Comparison of ENCODE assay signal across 9 cellular contexts in genomic region chr2:113376935-113377445, GRCh38.
DNase-seq lines count a peak whose midpoint lies in the region; ATAC-seq and TF ChIP-seq lines count a peak whose summit lies in the region.
"Had no signal": no experiment of that assay in that cellular context is flagged by ENCODE, and none has a peak within 500 bp of the region (broad histone marks: within the 10 kb centered on the region; RNA-seq: fewer than 3 reads in every experiment).

No MANE protein-coding gene starts in this region.

- peaks cover 10% of the 10 kb centered on the region for H3K4me1 Mint-ChIP-seq in activated CD8-positive, alpha-beta T cell treated with anti-CD3 and anti-CD28 coated beads for 36 hours (ENCODE audit: low read depth)
- peaks cover 17% of the 10 kb centered on the region for H3K4me1 Mint-ChIP-seq in activated CD8-positive, alpha-beta T cell treated with anti-CD3 and anti-CD28 coated beads, Interleukin-2, amount 10 ng/mL, durations not matched to agents 7 days and 5 days (ENCODE audit: low read depth)
- peaks cover 30 to 70% of the 10 kb centered on the region in 2 donors for H3K4me1 Mint-ChIP-seq in stimulated activated naive B cell treated with anti-CD40 and anti-IgM and Interleukin-4, amounts not matched to agents 10 μg/mL and 1 μg/mL and 100 μg/mL, for 72 hours

- H3K36me3 Mint-ChIP-seq in activated CD8-positive, alpha-beta T cell treated with anti-CD3 and anti-CD28 coated beads for 36 hours (ENCODE audit: low read depth) = no peaks in the 10 kb centered on the region
- H3K36me3 Mint-ChIP-seq in activated CD8-positive, alpha-beta T cell treated with anti-CD3 and anti-CD28 coated beads, Interleukin-2, amount 10 ng/mL, durations not matched to agents 7 days and 5 days (ENCODE audit: low read depth) = no peaks in the 10 kb centered on the region
- peaks cover 21 to 31% of the 10 kb centered on the region in 2 donors for H3K36me3 Mint-ChIP-seq in stimulated activated naive B cell treated with anti-CD40 and anti-IgM and Interleukin-4, amounts not matched to agents 10 μg/mL and 1 μg/mL and 100 μg/mL, for 72 hours

- H3K4me3 Mint-ChIP-seq in activated CD8-positive, alpha-beta T cell treated with anti-CD3 and anti-CD28 coated beads for 36 hours = no peak overlapping the region
- no peak overlapping the region for H3K4me3 Mint-ChIP-seq in activated CD8-positive, alpha-beta T cell treated with anti-CD3 and anti-CD28 coated beads, Interleukin-2, amount 10 ng/mL, durations not matched to agents 7 days and 5 days
- peak overlapping the region; percentile 54 to 59 for H3K4me3 Mint-ChIP-seq in stimulated activated naive B cell treated with anti-CD40 and anti-IgM and Interleukin-4, amounts not matched to agents 10 μg/mL and 1 μg/mL and 100 μg/mL, for 72 hours

- H3K27ac Mint-ChIP-seq in activated CD8-positive, alpha-beta T cell treated with anti-CD3 and anti-CD28 coated beads for 36 hours = peak overlapping the region; percentile 63
- no peak overlapping the region for H3K27ac Mint-ChIP-seq in activated CD8-positive, alpha-beta T cell treated with anti-CD3 and anti-CD28 coated beads, Interleukin-2, amount 10 ng/mL, durations not matched to agents 7 days and 5 days
- H3K27ac Mint-ChIP-seq in stimulated activated naive B cell treated with anti-CD40 and anti-IgM and Interleukin-4, amounts not matched to agents 10 μg/mL and 1 μg/mL and 100 μg/mL, for 72 hours = peak overlapping the region; percentile 97

- TF ChIP-seq CTCF in activated CD8-positive, alpha-beta T cell treated with anti-CD3 and anti-CD28 coated beads for 36 hours (IDR thresholded peaks at IDR 0.05) = no peak

- no peak for DNase-seq in activated CD8-positive, alpha-beta T cell treated with anti-CD3 and anti-CD28 coated beads for 36 hours
- DNase-seq in activated CD8-positive, alpha-beta T cell treated with anti-CD3 and anti-CD28 coated beads, Interleukin-2, amount 10 ng/mL, durations not matched to agents 7 days and 5 days = no peak
- peak; percentile 42 for DNase-seq in stimulated activated naive B cell treated with anti-CD40 and anti-IgM and Interleukin-4, amounts not matched to agents 10 μg/mL and 1 μg/mL and 100 μg/mL, for 72 hours
- DNase-seq in glomerular visceral epithelial cell (ENCODE audit: extremely low spot score) (no peak), DMS114 treated with DMSO at 0.1 percent for 48 hours (lab: John Stamatoyannopoulos, UW; ENCODE audit: unreplicated experiment) (no peak), DMS79 (lab: John Stamatoyannopoulos, UW) (no peak)
- DNase-seq: Karpas-422 had no signal

- H3K9me3 Mint-ChIP-seq in activated CD8-positive, alpha-beta T cell treated with anti-CD3 and anti-CD28 coated beads for 36 hours = no peaks in the 10 kb centered on the region
- H3K9me3 Mint-ChIP-seq in activated CD8-positive, alpha-beta T cell treated with anti-CD3 and anti-CD28 coated beads, Interleukin-2, amount 10 ng/mL, durations not matched to agents 7 days and 5 days (ENCODE audit: insufficient read depth) = no peaks in the 10 kb centered on the region
- peaks cover 7 to 20% of the 10 kb centered on the region in 2 donors for H3K9me3 Mint-ChIP-seq in stimulated activated naive B cell treated with anti-CD40 and anti-IgM and Interleukin-4, amounts not matched to agents 10 μg/mL and 1 μg/mL and 100 μg/mL, for 72 hours

- intact Hi-C loops in activated CD8-positive, alpha-beta T cell treated with anti-CD3 and anti-CD28 coated beads for 36 hours (cut with micrococcal nuclease) = no loop called here

- CTCF ChIA-PET in activated CD8-positive, alpha-beta T cell treated with anti-CD3 and anti-CD28 coated beads for 36 hours (lab: Charles Lee) = interaction anchor here (0.9 to 2.5 kb wide), 6 partner anchors 13 to 297 kb away, joined by 3 to 8 read pairs (median 4); no protein-coding TSS in a partner anchor
- CTCF ChIA-PET in activated CD8-positive, alpha-beta T cell treated with anti-CD3 and anti-CD28 coated beads, Interleukin-2, amount 10 ng/mL, durations not matched to agents 7 days and 5 days (lab: Charles Lee) = interaction anchor here (0.7 to 2.0 kb wide), 4 partner anchors 13 to 178 kb away, joined by 3 to 11 read pairs (median 4); no protein-coding TSS in a partner anchor

- ATAC-seq in activated CD8-positive, alpha-beta T cell treated with anti-CD3 and anti-CD28 coated beads for 36 hours = peak; percentile 87
- no peak for ATAC-seq in activated CD8-positive, alpha-beta T cell treated with anti-CD3 and anti-CD28 coated beads, Interleukin-2, amount 10 ng/mL, durations not matched to agents 7 days and 5 days
- ATAC-seq in HG02588 (IDR thresholded peaks at IDR 0.05; ENCODE audit: unreplicated experiment) (peak; percentile 88), HG03575 (IDR thresholded peaks at IDR 0.05; ENCODE audit: extremely low read depth, insufficient number of reproducible peaks, low FRiP score, unreplicated experiment) (peak; percentile 71)
- peak; percentile 93 to 94 for ATAC-seq in stimulated activated naive B cell treated with anti-CD40 and anti-IgM and Interleukin-4, amounts not matched to agents 10 μg/mL and 1 μg/mL and 100 μg/mL, for 72 hours (replicated peaks)

- POLR2A ChIA-PET in activated CD8-positive, alpha-beta T cell treated with anti-CD3 and anti-CD28 coated beads for 36 hours (lab: Charles Lee) = no interaction called here
- POLR2A ChIA-PET in activated CD8-positive, alpha-beta T cell treated with anti-CD3 and anti-CD28 coated beads, Interleukin-2, amount 10 ng/mL, durations not matched to agents 7 days and 5 days (lab: Charles Lee) = no interaction called here

- H3K27me3 Mint-ChIP-seq in activated CD8-positive, alpha-beta T cell treated with anti-CD3 and anti-CD28 coated beads for 36 hours = peaks cover 9% of the 10 kb centered on the region
- H3K27me3 Mint-ChIP-seq in activated CD8-positive, alpha-beta T cell treated with anti-CD3 and anti-CD28 coated beads, Interleukin-2, amount 10 ng/mL, durations not matched to agents 7 days and 5 days (ENCODE audit: low read depth) = peaks cover 20% of the 10 kb centered on the region
- no peaks in the 10 kb centered on the region for H3K27me3 Mint-ChIP-seq in stimulated activated naive B cell treated with anti-CD40 and anti-IgM and Interleukin-4, amounts not matched to agents 10 μg/mL and 1 μg/mL and 100 μg/mL, for 72 hours

Comparison
In these comparisons a context has a peak if more than half of its experiments do, and no peak if none do; other contexts are left out.
1. H3K4me3 Mint-ChIP-seq: peak in stimulated activated naive B cell treated with anti-CD40 and anti-IgM and Interleukin-4, amounts not matched to agents 10 μg/mL and 1 μg/mL and 100 μg/mL, for 72 hours (2 of 2); none in activated CD8-positive, alpha-beta T cell treated with anti-CD3 and anti-CD28 coated beads for 36 hours (single experiment) and activated CD8-positive, alpha-beta T cell treated with anti-CD3 and anti-CD28 coated beads, Interleukin-2, amount 10 ng/mL, durations not matched to agents 7 days and 5 days (single experiment).